Comparison of ENCODE assay signal across 8 cellular contexts in the genomic region with DNA sequence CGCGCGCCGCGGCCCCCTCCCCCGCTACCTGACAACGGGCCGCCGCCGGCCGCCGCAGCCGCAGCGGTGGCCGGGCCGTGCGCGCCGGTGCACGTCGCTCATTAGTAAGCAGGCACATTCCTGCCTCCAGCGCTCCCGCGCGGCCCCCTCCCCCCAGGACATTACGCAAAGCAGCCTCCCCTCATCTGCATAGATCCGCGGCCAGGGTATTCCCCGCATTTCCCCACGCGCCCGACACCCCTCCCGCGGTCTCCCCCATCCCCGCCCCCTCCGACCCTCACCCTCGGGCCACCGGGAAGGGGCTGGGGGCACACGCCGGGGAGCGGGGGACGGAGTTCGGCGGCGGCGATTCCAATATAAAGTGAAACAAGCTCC. TPM values are rescaled to one million over a fixed set of nuclear protein-coding genes. Genes with fewer than 3 reads are reported as not detected.
DNase-seq lines count a peak whose midpoint lies in the region; ATAC-seq and TF ChIP-seq lines count a peak whose summit lies in the region.

Gene HIVEP2, minus strand, starts transcription at position 106 of the 375 bp plus-strand sequence. CDS start 170,438 bp downstream, outside the sequence.

- H3K9me3 ChIP-seq in gastroesophageal sphincter = no peaks in the 10 kb centered on the region

- no peak for TF ChIP-seq POLR2A in gastroesophageal sphincter (IDR thresholded peaks at IDR 0.05)

- in situ Hi-C loops in SK-MEL-5 (cut with HindIII; ENCODE audit: low pct_unique_long_range_greater_than_20kb, low sequenced_read_pairs) = no loop called here

- peaks cover 0 to 36% (median 9%) of the 10 kb centered on the region in 3 donors for H3K4me1 ChIP-seq in gastroesophageal sphincter

- DNase-seq in AG08396 (ENCODE audit: low spot score) (peak; percentile 79), GM19238 (ENCODE audit: insufficient read length, low spot score) (peak; percentile 43), SK-MEL-5 (ENCODE audit: low read depth, low spot score) (peak; percentile 59), nucleus accumbens (lab: John Stamatoyannopoulos, UW) (peak in 55 of 56 donors; percentile 14 to 88 (median 70))
- peak; percentile 62 to 79 (median 70) for DNase-seq in activated naive CD4-positive, alpha-beta T cell (lab: John Stamatoyannopoulos, UW)

- peak in 2 of 4 experiments; percentile 49 to 60 for TF ChIP-seq CTCF in gastroesophageal sphincter (IDR thresholded peaks at IDR 0.05)

- H3K4me3 ChIP-seq in gastroesophageal sphincter = peak within 1 kb of the TSS; percentile 82 to 95

- no peaks in the 10 kb centered on the region for H3K27me3 ChIP-seq in gastroesophageal sphincter

- no peaks in the 10 kb centered on the region for H3K36me3 ChIP-seq in gastroesophageal sphincter

- ATAC-seq in HG03521 (IDR thresholded peaks at IDR 0.05; ENCODE audit: unreplicated experiment) = peak; percentile 16
- peak; percentile 67 for ATAC-seq in gastroesophageal sphincter

- WGBS in gastroesophageal sphincter (ENCODE audit: low coverage in 1 of 2), 2 donors = 20% methylated on average over 1 of the region's 46 CpGs; no CpG with 5 or more reads in 1 of the 2 donors

- TF ChIP-seq EP300 in gastroesophageal sphincter (IDR thresholded peaks at IDR 0.05) = no peak

- peak within 1 kb of the TSS; percentile 98 to 99 (median 98) for H3K27ac ChIP-seq in gastroesophageal sphincter
- H3K27ac ChIP-seq in temporal lobe (ENCODE audit: low read depth, low read length) = peak within 1 kb of the TSS; percentile 90

RNA-seq across cellular contexts. Expression of gene HIVEP2, which starts in this region (rescaled TPM):
- 6.4 and 7.7 TPM in 2 replicates for total RNA-seq in SK-MEL-5 (2014; rRNA removed; shearing (Covaris generic))
- 6.2 and 8.9 TPM in 2 replicates for polyA plus RNA-seq in SK-MEL-5 (2015; cell fraction: cytosol; rRNA removed)
- 6.8 and 8.3 TPM in 2 replicates for polyA plus RNA-seq in SK-MEL-5 (2015; cell fraction: nucleus; rRNA removed)
- 10 to 100 TPM; 17.1 to 28.1 (median 24.9) TPM for total RNA-seq in gastroesophageal sphincter
- 101 TPM for total RNA-seq in temporal lobe

Comparison
In these comparisons a context has a peak if more than half of its experiments do, and no peak if none do; other contexts are left out.
1. Peak in every context shown above with its lines: DNase-seq, ATAC-seq, H3K4me3 ChIP-seq and H3K27ac ChIP-seq.